1 cellular context compared by ENCODE assay signal in the genomic region with DNA sequence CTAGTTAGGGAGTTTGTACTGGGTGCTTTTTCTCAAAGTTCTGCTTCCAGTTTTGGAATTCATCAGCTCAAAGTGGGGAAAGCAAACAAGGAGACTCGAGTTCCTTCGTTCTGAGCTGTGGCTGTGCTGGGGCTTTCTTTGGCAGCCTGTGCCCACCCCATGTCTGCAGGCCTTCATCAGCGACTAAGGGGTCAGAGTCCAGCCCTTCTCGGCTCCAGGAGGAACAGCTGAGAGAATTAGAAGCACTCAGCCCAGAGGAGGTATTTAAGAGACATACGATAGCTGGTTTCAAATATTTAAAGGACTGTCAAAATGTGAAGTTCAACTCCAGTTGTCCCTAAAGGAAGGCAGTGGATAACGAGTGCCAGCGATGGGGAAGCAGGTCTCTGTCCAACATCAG.
TF ChIP-seq lines count a peak whose summit lies in the region.

No MANE protein-coding gene starts in this region.

TF ChIP-seq in HepG2, 621 proteins besides CTCF, POLR2A, EP300 and RAD21 (continued from another document):
- TF ChIP-seq, protein P1, sequence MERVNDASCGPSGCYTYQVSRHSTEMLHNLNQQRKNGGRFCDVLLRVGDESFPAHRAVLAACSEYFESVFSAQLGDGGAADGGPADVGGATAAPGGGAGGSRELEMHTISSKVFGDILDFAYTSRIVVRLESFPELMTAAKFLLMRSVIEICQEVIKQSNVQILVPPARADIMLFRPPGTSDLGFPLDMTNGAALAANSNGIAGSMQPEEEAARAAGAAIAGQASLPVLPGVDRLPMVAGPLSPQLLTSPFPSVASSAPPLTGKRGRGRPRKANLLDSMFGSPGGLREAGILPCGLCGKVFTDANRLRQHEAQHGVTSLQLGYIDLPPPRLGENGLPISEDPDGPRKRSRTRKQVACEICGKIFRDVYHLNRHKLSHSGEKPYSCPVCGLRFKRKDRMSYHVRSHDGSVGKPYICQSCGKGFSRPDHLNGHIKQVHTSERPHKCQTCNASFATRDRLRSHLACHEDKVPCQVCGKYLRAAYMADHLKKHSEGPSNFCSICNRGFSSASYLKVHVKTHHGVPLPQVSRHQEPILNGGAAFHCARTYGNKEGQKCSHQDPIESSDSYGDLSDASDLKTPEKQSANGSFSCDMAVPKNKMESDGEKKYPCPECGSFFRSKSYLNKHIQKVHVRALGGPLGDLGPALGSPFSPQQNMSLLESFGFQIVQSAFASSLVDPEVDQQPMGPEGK (CRISPR knock-in tag; IDR thresholded peaks at IDR 0.05): no peak
